ENCODE assay signal across 10 cellular contexts in genomic region chr5:131230406-131230805, GRCh38. TPM values are rescaled to one million over a fixed set of nuclear protein-coding genes. Genes with fewer than 3 reads are reported as not detected.
DNase-seq lines count a peak whose midpoint lies in the region; ATAC-seq and TF ChIP-seq lines count a peak whose summit lies in the region.
"Had no signal": no experiment of that assay in that cellular context is flagged by ENCODE, and none has a peak within 500 bp of the region (broad histone marks: within the 10 kb centered on the region; RNA-seq: fewer than 3 reads in every experiment).

No MANE protein-coding gene starts in this region.

- CTCF ChIA-PET in WTC11 (lab: Charles Lee): no interaction called here

- H3K27me3 Mint-ChIP-seq in WTC11 (ENCODE audit: low read depth): no peaks in the 10 kb centered on the region

- no peaks in the 10 kb centered on the region for H3K27me3 ChIP-seq in foreskin keratinocyte

- peaks cover 7% of the 10 kb centered on the region; the same call in 1 of the 2 replicates for H3K4me1 Mint-ChIP-seq in WTC11

- no peaks in the 10 kb centered on the region for H3K9me3 Mint-ChIP-seq in WTC11

- H3K27ac Mint-ChIP-seq in WTC11: no peak overlapping the region

- no peaks in the 10 kb centered on the region for H3K36me3 Mint-ChIP-seq in WTC11

- H3K4me3 Mint-ChIP-seq in WTC11: no peak overlapping the region

- peak; percentile 25 for DNase-seq in Daoy (ENCODE audit: low read depth)
- no peak for DNase-seq in WTC11 (ENCODE audit: low spot score)
- no peak for DNase-seq in NCI-H1436 (lab: John Stamatoyannopoulos, UW)
- no peak for DNase-seq in foreskin keratinocyte
- no peak for DNase-seq in activated CD4-positive, CD25-positive, alpha-beta regulatory T cell treated with anti-CD3 and anti-CD28 coated beads, Interleukin-2, amount 50 U/mL, for 72 hours
- no peak for DNase-seq in NCI-H2029 treated with DMSO at 0.1 percent for 48 hours (lab: John Stamatoyannopoulos, UW)
- DNase-seq: stimulated activated naive CD8-positive, alpha-beta T cell treated with anti-CD3 and anti-CD28 coated beads, Interleukin-15, Interleukin-2, amounts not matched to agents 100 U/mL and 50 U/mL, for 24 hours had no signal

- ATAC-seq in GM19467 (IDR thresholded peaks at IDR 0.05; ENCODE audit: unreplicated experiment) (peak; percentile 73), HG03378 (IDR thresholded peaks at IDR 0.05; ENCODE audit: unreplicated experiment) (peak; percentile 67), WTC11 (peak; percentile 98), foreskin keratinocyte (no peak)
- ATAC-seq: stimulated activated naive CD8-positive, alpha-beta T cell treated with anti-CD3 and anti-CD28 coated beads, Interleukin-15, Interleukin-2, amounts not matched to agents 100 U/mL and 50 U/mL, for 24 hours had no signal

- TF ChIP-seq CTCF in WTC11 (IDR thresholded peaks at IDR 0.05) (no peak), foreskin keratinocyte (conservative IDR thresholded peaks at IDR 0.05) (no peak)

- H3K4me1 ChIP-seq in foreskin keratinocyte: no peaks in the 10 kb centered on the region

- POLR2A ChIA-PET in WTC11 (lab: Charles Lee): no interaction called here

- no peak overlapping the region for H3K27ac ChIP-seq in foreskin keratinocyte
- H3K27ac ChIP-seq: epithelial cell of prostate had no signal

TF ChIP-seq in WTC11, 78 proteins besides CTCF, POLR2A, EP300 and RAD21:
- TF ChIP-seq CBFB (CRISPR knock-in tag; IDR thresholded peaks at IDR 0.05; ENCODE audit: low read depth) (no peak), GTF2I (CRISPR knock-in tag; conservative IDR thresholded peaks at IDR 0.05) (peak; percentile 66; the same call in 1 of the 2 replicates)

RNA-seq across cellular contexts. Expression of gene CDC42SE2, which starts 33.4 kb away (rescaled TPM):
- total RNA-seq in Daoy (2014; rRNA removed; shearing (Covaris generic)): 39.6 and 47.2 TPM in 2 replicates
- 21.2 to 22.5 TPM (median 21.7 TPM) in 3 replicates for total RNA-seq in WTC11 (2021)
- 23.7 and 24.8 TPM in 2 replicates for total RNA-seq in foreskin keratinocyte
- 8.8 and 10.4 TPM in 2 replicates for polyA plus RNA-seq in foreskin keratinocyte

RNA-seq across cellular contexts. Expression of gene LYRM7, which starts 59.7 kb away (rescaled TPM):
- total RNA-seq in Daoy (2014; rRNA removed; shearing (Covaris generic)): 14.9 and 22.0 TPM in 2 replicates
- 11.1 to 13.0 TPM (median 11.2 TPM) in 3 replicates for total RNA-seq in WTC11 (2021)
- 5.0 and 8.0 TPM in 2 replicates for total RNA-seq in foreskin keratinocyte
- polyA plus RNA-seq in foreskin keratinocyte: 3.4 and 4.2 TPM in 2 replicates
